In the genomic region with DNA sequence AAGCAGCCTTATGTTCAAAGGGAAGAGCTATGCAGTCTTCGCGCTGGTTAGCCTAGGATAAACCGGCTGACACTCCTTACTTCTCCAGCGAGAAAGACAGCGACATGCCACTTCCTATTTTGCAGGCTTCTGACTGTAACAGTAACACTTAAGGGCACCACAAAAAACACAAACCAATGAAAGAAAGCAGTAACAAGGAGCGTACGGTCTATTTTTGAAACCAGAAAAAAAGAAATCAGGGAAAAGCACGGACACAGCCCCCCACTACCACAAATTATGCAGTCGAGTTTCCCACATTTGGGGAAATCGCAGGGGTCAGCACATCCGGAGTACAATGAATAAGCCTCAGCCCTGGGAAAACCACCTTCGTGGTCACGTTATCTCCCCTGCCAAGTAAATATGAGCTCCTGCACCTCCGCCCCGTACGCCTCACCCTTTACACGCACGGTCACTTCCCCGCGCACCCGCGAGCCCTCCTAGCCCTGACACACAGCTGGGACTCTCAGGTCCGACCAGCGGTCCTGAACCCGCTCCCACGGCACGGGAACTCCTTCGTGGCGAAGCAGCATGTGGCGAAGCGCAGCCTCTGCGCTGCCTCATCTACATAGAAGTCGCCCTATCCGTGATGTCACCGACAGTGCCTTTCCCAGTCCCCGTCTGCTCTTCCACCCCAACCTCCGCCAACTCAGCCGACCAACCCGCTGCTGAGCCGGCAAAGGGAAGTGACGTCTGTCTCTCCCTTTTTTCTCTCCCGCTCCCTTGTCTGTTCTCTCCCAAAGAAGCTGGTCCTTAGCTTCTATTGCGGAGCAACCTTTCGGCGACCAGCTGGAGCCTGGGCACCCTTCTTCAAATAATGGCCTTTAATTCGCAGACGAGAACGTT, we compare ENCODE assay signal across 8 cellular contexts. TPM values are rescaled to one million over a fixed set of nuclear protein-coding genes. Genes with fewer than 3 reads are reported as not detected.
DNase-seq lines count a peak whose midpoint lies in the region; ATAC-seq and TF ChIP-seq lines count a peak whose summit lies in the region.

No MANE protein-coding gene starts in this region.

- H3K36me3 ChIP-seq in KMS-11 (ENCODE audit: insufficient read depth), result no peaks in the 10 kb centered on the region

- CTCF ChIA-PET in CD4-positive, alpha-beta T cell (lab: Charles Lee), result no interaction called here

- H3K4me1 ChIP-seq in KMS-11 (ENCODE audit: low read depth, poor library complexity, severe bottlenecking), result peaks cover 45% of the 10 kb centered on the region

- peak; percentile 64 for ATAC-seq in CD4-positive, alpha-beta T cell (ENCODE audit: poor library complexity)
- peak; percentile 71 for ATAC-seq in GM21390 (IDR thresholded peaks at IDR 0.05; ENCODE audit: unreplicated experiment)
- ATAC-seq in T-helper 17 cell, result peak; percentile 81
- ATAC-seq in HG03520 (IDR thresholded peaks at IDR 0.05; ENCODE audit: unreplicated experiment), result no peak

- H3K4me2 ChIP-seq in KMS-11, result peak overlapping the region; percentile 94

- H2AFZ ChIP-seq in KMS-11 (ENCODE audit: low read depth), result peak overlapping the region; percentile 81

- H3K4me1 Mint-ChIP-seq in CD4-positive, alpha-beta T cell (ENCODE audit: low read depth), result peaks cover 24% of the 10 kb centered on the region
- peaks cover 20% of the 10 kb centered on the region for H3K4me1 Mint-ChIP-seq in T-helper 17 cell

- TF ChIP-seq CTCF in CD4-positive, alpha-beta T cell (IDR thresholded peaks at IDR 0.05), result no peak
- no peak for TF ChIP-seq CTCF in KMS-11 (conservative IDR thresholded peaks at IDR 0.05; ENCODE audit: low read depth, low read length)
- no peak for TF ChIP-seq CTCF in astrocyte of the spinal cord (IDR thresholded peaks at IDR 0.05; ENCODE audit: low read depth, low read length)
- no peak for TF ChIP-seq CTCF in retinal pigment epithelial cell (conservative IDR thresholded peaks at IDR 0.05; ENCODE audit: low read depth, low read length)

- H3K27me3 ChIP-seq in CD4-positive, alpha-beta T cell (ENCODE audit: control insufficient read depth, insufficient read depth, low read length), result no peaks in the 10 kb centered on the region
- H3K27me3 ChIP-seq in KMS-11 (ENCODE audit: insufficient read depth, low read depth), result no peaks in the 10 kb centered on the region

- POLR2A ChIA-PET in CD4-positive, alpha-beta T cell (lab: Charles Lee), result interaction anchor here (0.8 kb wide), 1 partner anchor 28 kb away, joined by 3 read pairs; no protein-coding TSS in a partner anchor

- no peaks in the 10 kb centered on the region for H3K36me3 Mint-ChIP-seq in CD4-positive, alpha-beta T cell (ENCODE audit: low read depth)
- no peaks in the 10 kb centered on the region for H3K36me3 Mint-ChIP-seq in T-helper 17 cell (ENCODE audit: low read depth)

- DNase-seq in CD4-positive, alpha-beta T cell, result peak; percentile 38 to 67 (median 61)
- DNase-seq in T-helper 17 cell, result peak; percentile 51 to 65 (median 54)
- DNase-seq in astrocyte of the spinal cord (ENCODE audit: low read depth, low spot score), result peak; percentile 88
- peak; percentile 89 for DNase-seq in hippocampal formation (lab: John Stamatoyannopoulos, UW)
- peak; percentile 89 for DNase-seq in retinal pigment epithelial cell (ENCODE audit: low read depth)

- H3K79me2 ChIP-seq in KMS-11 (ENCODE audit: insufficient read depth, low read depth), result no peaks in the 10 kb centered on the region

- H3K9me3 ChIP-seq in CD4-positive, alpha-beta T cell (ENCODE audit: control insufficient read depth, low read length), result no peaks in the 10 kb centered on the region
- H3K9me3 ChIP-seq in T-helper 17 cell (ENCODE audit: control insufficient read depth, low read length, poor library complexity, severe bottlenecking), result no peaks in the 10 kb centered on the region

- H3K4me3 ChIP-seq in KMS-11 (IDR thresholded peaks at IDR 0.05; ENCODE audit: insufficient read depth, low read depth, low read length), result peak overlapping the region; percentile 97
- peak overlapping the region; percentile 35 for H3K4me3 ChIP-seq in astrocyte of the spinal cord (ENCODE audit: low read depth, low read length)
- peak overlapping the region; percentile 39 for H3K4me3 ChIP-seq in retinal pigment epithelial cell (ENCODE audit: low read length)

- in situ Hi-C loops in astrocyte of the spinal cord (cut with HindIII; ENCODE audit: low sequenced_read_pairs), result no loop called here

- intact Hi-C loops in CD4-positive, alpha-beta T cell (cut with DNase I, micrococcal nuclease), result no loop called here

- H3K27ac Mint-ChIP-seq in CD4-positive, alpha-beta T cell, result peak overlapping the region; percentile 98
- H3K27ac Mint-ChIP-seq in T-helper 17 cell, result peak overlapping the region; percentile 100

- no peaks in the 10 kb centered on the region for H3K27me3 Mint-ChIP-seq in CD4-positive, alpha-beta T cell
- no peaks in the 10 kb centered on the region for H3K27me3 Mint-ChIP-seq in T-helper 17 cell

- H3K27ac ChIP-seq in CD4-positive, alpha-beta T cell (ENCODE audit: low read depth, low read length), result peak overlapping the region; percentile 74
- peak overlapping the region; percentile 93 for H3K27ac ChIP-seq in KMS-11

- peak overlapping the region; percentile 94 for H3K9ac ChIP-seq in KMS-11

- no peaks in the 10 kb centered on the region for H3K9me3 Mint-ChIP-seq in CD4-positive, alpha-beta T cell

- H4K20me1 ChIP-seq in KMS-11 (ENCODE audit: insufficient read depth), result no peaks in the 10 kb centered on the region

- H3K4me3 Mint-ChIP-seq in CD4-positive, alpha-beta T cell, result peak overlapping the region; percentile 84
- peak overlapping the region; percentile 98 for H3K4me3 Mint-ChIP-seq in T-helper 17 cell

RNA-seq across cellular contexts. Expression of a gene that starts 40.9 kb away (rescaled TPM):
- total RNA-seq in CD4-positive, alpha-beta T cell, result not detected
- not detected for total RNA-seq in T-helper 17 cell

Comparison
In these comparisons a context has a peak if more than half of its experiments do, and no peak if none do; other contexts are left out.
1. H3K4me3 ChIP-seq: peak in every context shown above with its lines; median percentile 97 in KMS-11; 39 in retinal pigment epithelial cell; 35 in astrocyte of the spinal cord.